ENCODE assay signal across 38 cellular contexts in the genomic region with DNA sequence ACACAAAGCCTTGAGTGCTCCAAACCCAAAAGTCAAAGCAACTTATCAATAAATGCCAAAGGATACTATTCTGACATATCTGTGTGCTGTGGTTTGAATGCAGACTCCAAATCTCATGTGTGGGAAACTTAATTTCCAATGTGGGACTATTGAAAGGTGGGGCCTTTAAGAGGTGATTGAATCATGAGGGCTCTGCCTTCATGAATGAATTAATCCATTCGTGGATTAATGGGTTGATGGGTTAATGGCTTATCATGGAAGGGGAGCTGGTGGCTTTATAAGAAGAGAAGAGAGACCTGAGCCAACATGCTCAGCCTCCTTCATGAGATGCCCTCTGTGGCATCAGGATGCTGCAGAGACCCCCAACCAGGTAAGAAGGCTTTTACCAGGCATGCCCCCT. TPM values are rescaled to one million over a fixed set of nuclear protein-coding genes. Genes with fewer than 3 reads are reported as not detected.
"Had no signal": no experiment of that assay in that cellular context is flagged by ENCODE, and none has a peak within 500 bp of the region (broad histone marks: within the 10 kb centered on the region; RNA-seq: fewer than 3 reads in every experiment).

No MANE protein-coding gene starts in this region.

- H3K4me2 ChIP-seq: KMS-11 had no signal

- H3K36me3 ChIP-seq: MG63 had no signal

- H3K9ac ChIP-seq: KMS-11 had no signal

- DNase-seq: Karpas-422, Kasumi-1, MG63, MM.1S, MV-4-11, NCI-H1048, NCI-H1092, NCI-H1092 treated with DMSO at 0.1 percent for 48 hours, NCI-H1105, NCI-H1105 treated with DMSO at 0.1 percent for 48 hours, NCI-H1417, NCI-H1417 treated with DMSO at 0.1 percent for 48 hours, NCI-H1436, NCI-H1436 treated with DMSO at 0.1 percent for 48 hours, NCI-H146, NCI-H1694, NCI-H1694 treated with DMSO at 0.1 percent for 48 hours, NCI-H187, NCI-H187 treated with DMSO at 0.1 percent for 48 hours, NCI-H1930, NCI-H2029, NCI-H2029 treated with DMSO at 0.1 percent for 48 hours, NCI-H2081, NCI-H2081 treated with DMSO at 0.1 percent for 48 hours, NCI-H2107, NCI-H2171, NCI-H2171 treated with DMSO at 0.1 percent for 48 hours, NCI-H2227 treated with DMSO at 0.1 percent for 48 hours, NCI-H226, NCI-H345, NCI-H446, NCI-H446 treated with DMSO at 0.1 percent for 48 hours, NCI-H510A, NCI-H510A treated with DMSO at 0.1 percent for 48 hours had no signal

- H3K9me3 ChIP-seq: MG63 had no signal

- H3K27me3 ChIP-seq: MG63 had no signal

- H3K27ac ChIP-seq: KMS-11 had no signal

- H3K4me3 ChIP-seq: MG63 had no signal

RNA-seq across cellular contexts. Expression of gene ZNF280A, which starts 16.8 kb away (rescaled TPM):
- total RNA-seq: LHCN-M2, M059J, MCF 10A had no signal

RNA-seq across cellular contexts. Expression of gene PRAME, which starts 22.1 kb away (rescaled TPM):
- total RNA-seq: LHCN-M2, M059J, MCF 10A had no signal

RNA-seq across cellular contexts. Expression of gene ZNF280B, which starts 28.4 kb away (rescaled TPM):
- total RNA-seq: MCF 10A had no signal
